1 cellular context compared by ENCODE assay signal in genomic region chr10:103967433-103968142, GRCh38.
TF ChIP-seq lines count a peak whose summit lies in the region.

No MANE protein-coding gene starts in this region.

TF ChIP-seq in GM12878, 131 proteins besides CTCF, POLR2A, EP300 and RAD21 (continued from another document):
- TF ChIP-seq NKRF (conservative IDR thresholded peaks at IDR 0.05) (0 out of 2 replicates have a peak, but pooled peaks have one; percentile 2), GATAD2B (conservative IDR thresholded peaks at IDR 0.05; ENCODE audit: low read depth) (0 out of 2 replicates have a peak, but pooled peaks have one; percentile 58), FOXK2 (IDR thresholded peaks at IDR 0.05) (no peak), TCF7 (IDR thresholded peaks at IDR 0.05; ENCODE audit: borderline replicate concordance) (no peak), YY1 (IDR thresholded peaks at IDR 0.05; ENCODE audit: low read depth, low read length) (no peak), RBBP5 (conservative IDR thresholded peaks at IDR 0.05) (no peak), TARDBP (IDR thresholded peaks at IDR 0.05; ENCODE audit: borderline replicate concordance) (no peak), CHD2 (IDR thresholded peaks at IDR 0.05; ENCODE audit: borderline replicate concordance, low read depth, low read length) (no peak), NR2F1 (conservative IDR thresholded peaks at IDR 0.05) (peak; percentile 2), EGR1 (IDR thresholded peaks at IDR 0.05; ENCODE audit: borderline replicate concordance in 1 of 2, low read depth in 2 of 2, low read length in 2 of 2) (peak in 1 of 2 experiments; percentile 57; a peak in 1 of 3 replicates)
- TF ChIP-seq, protein P1, sequence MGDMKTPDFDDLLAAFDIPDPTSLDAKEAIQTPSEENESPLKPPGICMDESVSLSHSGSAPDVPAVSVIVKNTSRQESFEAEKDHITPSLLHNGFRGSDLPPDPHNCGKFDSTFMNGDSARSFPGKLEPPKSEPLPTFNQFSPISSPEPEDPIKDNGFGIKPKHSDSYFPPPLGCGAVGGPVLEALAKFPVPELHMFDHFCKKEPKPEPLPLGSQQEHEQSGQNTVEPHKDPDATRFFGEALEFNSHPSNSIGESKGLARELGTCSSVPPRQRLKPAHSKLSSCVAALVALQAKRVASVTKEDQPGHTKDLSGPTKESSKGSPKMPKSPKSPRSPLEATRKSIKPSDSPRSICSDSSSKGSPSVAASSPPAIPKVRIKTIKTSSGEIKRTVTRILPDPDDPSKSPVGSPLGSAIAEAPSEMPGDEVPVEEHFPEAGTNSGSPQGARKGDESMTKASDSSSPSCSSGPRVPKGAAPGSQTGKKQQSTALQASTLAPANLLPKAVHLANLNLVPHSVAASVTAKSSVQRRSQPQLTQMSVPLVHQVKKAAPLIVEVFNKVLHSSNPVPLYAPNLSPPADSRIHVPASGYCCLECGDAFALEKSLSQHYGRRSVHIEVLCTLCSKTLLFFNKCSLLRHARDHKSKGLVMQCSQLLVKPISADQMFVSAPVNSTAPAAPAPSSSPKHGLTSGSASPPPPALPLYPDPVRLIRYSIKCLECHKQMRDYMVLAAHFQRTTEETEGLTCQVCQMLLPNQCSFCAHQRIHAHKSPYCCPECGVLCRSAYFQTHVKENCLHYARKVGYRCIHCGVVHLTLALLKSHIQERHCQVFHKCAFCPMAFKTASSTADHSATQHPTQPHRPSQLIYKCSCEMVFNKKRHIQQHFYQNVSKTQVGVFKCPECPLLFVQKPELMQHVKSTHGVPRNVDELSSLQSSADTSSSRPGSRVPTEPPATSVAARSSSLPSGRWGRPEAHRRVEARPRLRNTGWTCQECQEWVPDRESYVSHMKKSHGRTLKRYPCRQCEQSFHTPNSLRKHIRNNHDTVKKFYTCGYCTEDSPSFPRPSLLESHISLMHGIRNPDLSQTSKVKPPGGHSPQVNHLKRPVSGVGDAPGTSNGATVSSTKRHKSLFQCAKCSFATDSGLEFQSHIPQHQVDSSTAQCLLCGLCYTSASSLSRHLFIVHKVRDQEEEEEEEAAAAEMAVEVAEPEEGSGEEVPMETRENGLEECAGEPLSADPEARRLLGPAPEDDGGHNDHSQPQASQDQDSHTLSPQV (IDR thresholded peaks at IDR 0.05): no peak
- TF ChIP-seq, protein P2, sequence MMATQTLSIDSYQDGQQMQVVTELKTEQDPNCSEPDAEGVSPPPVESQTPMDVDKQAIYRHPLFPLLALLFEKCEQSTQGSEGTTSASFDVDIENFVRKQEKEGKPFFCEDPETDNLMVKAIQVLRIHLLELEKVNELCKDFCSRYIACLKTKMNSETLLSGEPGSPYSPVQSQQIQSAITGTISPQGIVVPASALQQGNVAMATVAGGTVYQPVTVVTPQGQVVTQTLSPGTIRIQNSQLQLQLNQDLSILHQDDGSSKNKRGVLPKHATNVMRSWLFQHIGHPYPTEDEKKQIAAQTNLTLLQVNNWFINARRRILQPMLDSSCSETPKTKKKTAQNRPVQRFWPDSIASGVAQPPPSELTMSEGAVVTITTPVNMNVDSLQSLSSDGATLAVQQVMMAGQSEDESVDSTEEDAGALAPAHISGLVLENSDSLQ (IDR thresholded peaks at IDR 0.05): no peak
